Comparison of ENCODE assay signal across 19 cellular contexts in genomic region chr14:41549821-41550597, GRCh38. TPM values are rescaled to one million over a fixed set of nuclear protein-coding genes. Genes with fewer than 3 reads are reported as not detected.
A peak's percentile ranks its signal among the peaks of the same experiment; 100 is the strongest.
DNase-seq lines count a peak whose midpoint lies in the region; ATAC-seq and TF ChIP-seq lines count a peak whose summit lies in the region.
"Had no signal": no experiment of that assay in that cellular context is flagged by ENCODE, and none has a peak within 500 bp of the region (broad histone marks: within the 10 kb centered on the region; RNA-seq: fewer than 3 reads in every experiment).

No MANE protein-coding gene starts in this region.

- no peak overlapping the region for H3K4me3 ChIP-seq in AG04450 (ENCODE audit: low read depth, low read length)
- no peak overlapping the region for H3K4me3 ChIP-seq in HUES6 (ENCODE audit: low read depth, low read length)
- no peak overlapping the region for H3K4me3 ChIP-seq in astrocyte of the spinal cord (ENCODE audit: low read depth, low read length)
- no peak overlapping the region for H3K4me3 ChIP-seq in mucosa of descending colon
- H3K4me3 ChIP-seq: sigmoid colon, SJSA1, suprapubic skin had no signal

- POLR2A ChIA-PET in AG04450 (lab: Yijun Ruan, JAX): no interaction called here

- H3K36me3 Mint-ChIP-seq in type B pancreatic cell: no peaks in the 10 kb centered on the region

- no peak for TF ChIP-seq CTCF in AG04450 (IDR thresholded peaks at IDR 0.05; ENCODE audit: low read depth, low read length)
- no peak for TF ChIP-seq CTCF in astrocyte of the spinal cord (IDR thresholded peaks at IDR 0.05; ENCODE audit: low read depth, low read length)
- TF ChIP-seq CTCF in type B pancreatic cell (conservative IDR thresholded peaks at IDR 0.05): no peak
- TF ChIP-seq CTCF in mucosa of descending colon (IDR thresholded peaks at IDR 0.05): no peak

- no peak for DNase-seq in AG04450 (ENCODE audit: low read depth, low spot score)
- DNase-seq in astrocyte of the spinal cord (ENCODE audit: low read depth, low spot score): peak; percentile 78
- peak; percentile 43 for DNase-seq in iris pigment epithelial cell (ENCODE audit: low read depth)
- no peak for DNase-seq in activated T-cell treated with anti-CD3 and anti-CD28 coated beads for 4 hours
- no peak for DNase-seq in type B pancreatic cell (ENCODE audit: extremely low spot score, unreplicated experiment)
- no peak for DNase-seq in mucosa of descending colon
- DNase-seq in NOMO-1 (lab: John Stamatoyannopoulos, UW; ENCODE audit: unreplicated experiment in 2 of 2): no peak
- DNase-seq: activated CD4-positive, CD25-positive, alpha-beta regulatory T cell treated with anti-CD3 and anti-CD28 coated beads, Interleukin-2, amount 50 U/mL, for 72 hours; activated effector memory CD4-positive, alpha-beta T cell treated with Interleukin-2 at 50 U/mL for 16 hours; Caco-2; hypothalamus; NCI-H187 treated with DMSO at 0.1 percent for 48 hours; NCI-H510A treated with DMSO at 0.1 percent for 48 hours; sigmoid colon; T-helper 9 cell had no signal

- no peak overlapping the region for H3K27ac Mint-ChIP-seq in type B pancreatic cell

- no peaks in the 10 kb centered on the region for H3K4me1 Mint-ChIP-seq in type B pancreatic cell (ENCODE audit: unreplicated experiment)

- H3K36me3 ChIP-seq in HUES6 (ENCODE audit: control insufficient read depth, insufficient read depth, low read length) (no peaks in the 10 kb centered on the region), mucosa of descending colon (ENCODE audit: low read depth) (no peaks in the 10 kb centered on the region)
- H3K36me3 ChIP-seq: sigmoid colon, SJSA1, suprapubic skin had no signal

- no peaks in the 10 kb centered on the region for H3K9me3 Mint-ChIP-seq in type B pancreatic cell

- H3K4me1 ChIP-seq in HUES6 (ENCODE audit: control insufficient read depth, insufficient read depth, low read length) (peaks cover 23% of the 10 kb centered on the region; the same call in 1 of the 2 replicates), mucosa of descending colon (ENCODE audit: low read depth) (no peaks in the 10 kb centered on the region)
- H3K4me1 ChIP-seq: sigmoid colon, SJSA1, suprapubic skin had no signal

- no peak for ATAC-seq in mucosa of descending colon

- peak overlapping the region; percentile 55 for H3K27ac ChIP-seq in AG04450 (ENCODE audit: low read depth, low read length)
- peak overlapping the region; percentile 4; the same call in 1 of the 2 replicates for H3K27ac ChIP-seq in HUES6 (ENCODE audit: low read depth, low read length)
- H3K27ac ChIP-seq: sigmoid colon, SJSA1, suprapubic skin had no signal

- H3K4me3 Mint-ChIP-seq in type B pancreatic cell: no peak overlapping the region

- intact Hi-C loops in mucosa of descending colon (cut with DNase I, micrococcal nuclease): no loop called here

- no peaks in the 10 kb centered on the region for H3K9me3 ChIP-seq in AG04450 (ENCODE audit: control insufficient read depth, insufficient read depth, low read length)
- no peaks in the 10 kb centered on the region for H3K9me3 ChIP-seq in HUES6 (ENCODE audit: control insufficient read depth, insufficient read depth, low read depth, low read length)
- H3K9me3 ChIP-seq in mucosa of descending colon: peaks cover 15% of the 10 kb centered on the region
- H3K9me3 ChIP-seq: Caco-2, sigmoid colon, SJSA1, suprapubic skin had no signal

- CTCF ChIA-PET in AG04450 (lab: Charles Lee): interaction anchor here (1.0 kb wide), 1 partner anchor 51 kb away, joined by 3 read pairs; no protein-coding TSS in a partner anchor

- H3K27me3 ChIP-seq in AG04450 (ENCODE audit: control insufficient read depth, insufficient read depth, low read length) (no peaks in the 10 kb centered on the region), HUES6 (ENCODE audit: control insufficient read depth, insufficient read depth, low read length) (no peaks in the 10 kb centered on the region)
- H3K27me3 ChIP-seq: sigmoid colon, SJSA1, suprapubic skin had no signal

- no peak overlapping the region for H3K9ac ChIP-seq in HUES6 (ENCODE audit: low read length)

- in situ Hi-C loops in astrocyte of the spinal cord (cut with HindIII; ENCODE audit: low sequenced_read_pairs): no loop called here

- H3K27me3 Mint-ChIP-seq in type B pancreatic cell: no peaks in the 10 kb centered on the region

RNA-seq across cellular contexts. Expression of gene LRFN5, which starts 56.7 kb away (rescaled TPM):
- polyA plus RNA-seq in AG04450 (2011; rRNA removed): 3.2 and 3.3 TPM in 2 replicates
- polyA minus RNA-seq in AG04450 (2011; rRNA and poly(A)+ RNA removed): 4.3 and 10.3 TPM in 2 replicates
- total RNA-seq in type B pancreatic cell (ENCODE audit: low replicate concordance) (1.3 and 4.6 TPM in 2 replicates), mucosa of descending colon (1 to 10 TPM in 1 of 3 donors, under 1 TPM in 2; 0.49 to 4.1 (median 0.55) TPM)
- total RNA-seq: Caco-2, G401, SJSA1 had no signal

Comparison
In these comparisons a context has a peak if more than half of its experiments do, and no peak if none do; other contexts are left out.
1. DNase-seq: peak in astrocyte of the spinal cord (single experiment) and iris pigment epithelial cell (single experiment); none in AG04450 (single experiment), activated T-cell treated with anti-CD3 and anti-CD28 coated beads for 4 hours (single experiment), type B pancreatic cell (single experiment), mucosa of descending colon (0 of 3) and NOMO-1 (0 of 2).